21 cellular contexts compared by ENCODE assay signal in genomic region chr16:72123426-72123825, GRCh38. TPM values are rescaled to one million over a fixed set of nuclear protein-coding genes. Genes with fewer than 3 reads are reported as not detected.
DNase-seq lines count a peak whose midpoint lies in the region; ATAC-seq, FAIRE-seq and TF ChIP-seq lines count a peak whose summit lies in the region.
"Had no signal": no experiment of that assay in that cellular context is flagged by ENCODE, and none has a peak within 500 bp of the region (broad histone marks: within the 10 kb centered on the region; RNA-seq: fewer than 3 reads in every experiment).

No MANE protein-coding gene starts in this region.

- FAIRE-seq in K562 (lab: Jason Lieb, UNC) = no peak
- FAIRE-seq: A549, GM12892, GM19239, H1 had no signal

- no peak overlapping the region for H3K9ac ChIP-seq in mammary epithelial cell (ENCODE audit: insufficient read depth, low read length)
- H3K9ac ChIP-seq in K562 (ENCODE audit: insufficient read depth in 1 of 2, low read depth in 2 of 2, low read length in 2 of 2) = no peak overlapping the region
- H3K9ac ChIP-seq in neural progenitor cell = no peak overlapping the region

- H3K4me3 ChIP-seq in mammary epithelial cell (replicated peaks in 1 of 3; ENCODE audit: insufficient read depth in 1 of 3, low read depth in 2 of 3, low read length in 3 of 3) (no peak overlapping the region), K562 (no peak overlapping the region), neural progenitor cell (no peak overlapping the region), upper lobe of right lung (no peak overlapping the region), MG63 (no peak overlapping the region)
- H3K4me3 ChIP-seq: A549 had no signal

- CTCF ChIA-PET in MCF 10A (lab: Yijun Ruan, JAX) = interaction anchor here (0.7 to 8.6 kb wide), 6 partner anchors 8 to 1114 kb away, joined by 3 to 98 read pairs (median 17); no protein-coding TSS in a partner anchor
- CTCF ChIA-PET in mammary epithelial cell (lab: Charles Lee; ENCODE audit: low non-redundant PET) = no interaction called here
- CTCF ChIA-PET in K562 (lab: Yijun Ruan, JAX; ENCODE audit: low intra/inter-chr PET ratio) = interaction anchor here (0.5 kb wide), 1 partner anchor 1072 kb away, joined by 5 read pairs; no protein-coding TSS in a partner anchor

- in situ Hi-C loops in mammary epithelial cell (cut with MboI; ENCODE audit: low sequenced_read_pairs in 2 of 2) = loop anchor here (10.0 kb wide), 2 partner anchors 111 to 341 kb away; no protein-coding TSS in a partner anchor
- in situ Hi-C loops in K562 (cut with MboI) = no loop called here

- H3K4me2 ChIP-seq in mammary epithelial cell (ENCODE audit: insufficient read depth, low read depth, low read length) = no peak overlapping the region
- no peak overlapping the region for H3K4me2 ChIP-seq in K562 (ENCODE audit: insufficient read depth, low read length)
- H3K4me2 ChIP-seq in neural progenitor cell = no peak overlapping the region
- H3K4me2 ChIP-seq: A549 had no signal

- H4K20me1 ChIP-seq in mammary epithelial cell (ENCODE audit: insufficient read depth, low read length) = no peaks in the 10 kb centered on the region
- no peaks in the 10 kb centered on the region; the same call in 1 of the 2 replicates for H4K20me1 ChIP-seq in K562 (replicated peaks; ENCODE audit: control insufficient read depth, insufficient read depth, low read length)
- no peaks in the 10 kb centered on the region for H4K20me1 ChIP-seq in neural progenitor cell (ENCODE audit: low read depth)

- no peak for TF ChIP-seq EP300 in K562 (IDR thresholded peaks at IDR 0.05; ENCODE audit: low read length)

- H3K27ac ChIP-seq in mammary epithelial cell (ENCODE audit: insufficient read depth, low read depth, low read length) = no peak overlapping the region
- no peak overlapping the region for H3K27ac ChIP-seq in K562 (ENCODE audit: extremely low read depth, low read depth, low read length)
- H3K27ac ChIP-seq in neural progenitor cell = no peak overlapping the region
- no peak overlapping the region for H3K27ac ChIP-seq in upper lobe of right lung
- H3K27ac ChIP-seq: 22Rv1, A549, C4-2B had no signal

- no peaks in the 10 kb centered on the region for H3K9me3 ChIP-seq in mammary epithelial cell (replicated peaks; ENCODE audit: insufficient read depth, low read length)
- H3K9me3 ChIP-seq in K562 (replicated peaks; ENCODE audit: control insufficient read depth, insufficient read depth, low read depth, low read length) = no peaks in the 10 kb centered on the region
- no peaks in the 10 kb centered on the region for H3K9me3 ChIP-seq in neural progenitor cell (ENCODE audit: low read depth)
- no peaks in the 10 kb centered on the region for H3K9me3 ChIP-seq in upper lobe of right lung
- no peaks in the 10 kb centered on the region for H3K9me3 ChIP-seq in MG63
- H3K9me3 ChIP-seq: A549, Caco-2 had no signal

- H3K27me3 Mint-ChIP-seq in MCF 10A (ENCODE audit: insufficient read depth, unreplicated experiment) = no peaks in the 10 kb centered on the region
- peaks cover 3% of the 10 kb centered on the region for H3K27me3 Mint-ChIP-seq in neural progenitor cell (ENCODE audit: insufficient read depth, low read depth)
- H3K27me3 Mint-ChIP-seq: CD4-positive, alpha-beta T cell had no signal

- H2AFZ ChIP-seq in mammary epithelial cell (ENCODE audit: low read depth, low read length) = no peak overlapping the region
- H2AFZ ChIP-seq in K562 (ENCODE audit: low read depth, low read length) = 0 out of 2 replicates have a peak overlapping the region, but pooled peaks have one; percentile 30
- no peak overlapping the region for H2AFZ ChIP-seq in neural progenitor cell (replicated peaks)

- no peaks in the 10 kb centered on the region for H3K4me1 Mint-ChIP-seq in MCF 10A (ENCODE audit: insufficient read depth, unreplicated experiment)
- H3K4me1 Mint-ChIP-seq in neural progenitor cell = peaks cover 21% of the 10 kb centered on the region

- dilution Hi-C loops in mammary epithelial cell (cut with HindIII; ENCODE audit: low sequenced_read_pairs) = no loop called here

- DNase-seq in MCF 10A (ENCODE audit: unreplicated experiment) = no peak
- no peak for DNase-seq in mammary epithelial cell
- no peak for DNase-seq in K562 (ENCODE audit: extremely low read depth in 1 of 4, low spot score in 3 of 4)
- no peak for DNase-seq in neural progenitor cell (ENCODE audit: low spot score)
- DNase-seq in upper lobe of right lung = peak; percentile 42
- no peak for DNase-seq in MG63
- DNase-seq: AML-193; Caco-2; CD4-positive, alpha-beta T cell; DMS153; DMS79; GDM1; H9 had no signal

- 69% methylated on average over 7 of the region's 8 CpGs for WGBS in mammary epithelial cell (ENCODE audit: low coverage, missing lambda C conversion rate)
- whole genome bisulfite sequencing in K562 (ENCODE audit: insufficient coverage, low coverage, missing lambda C conversion rate) = 10% methylated on average over 8 of the region's 8 CpGs

- BruUV-seq in MCF 10A (replicated peaks; lab: Mats Ljungman, UMichigan) = no TSS peak
- no TSS peak for BruUV-seq in mammary epithelial cell (replicated peaks; lab: Mats Ljungman, UMichigan)
- no TSS peak for BruUV-seq in K562 (replicated peaks; lab: Mats Ljungman, UMichigan)

- H3K4me1 ChIP-seq in mammary epithelial cell (ENCODE audit: insufficient read depth, low read length) = no peaks in the 10 kb centered on the region
- peaks cover 0 to 8% of the 10 kb centered on the region in 2 experiments; a peak in 1 of 5 replicates for H3K4me1 ChIP-seq in K562 (replicated peaks in 1 of 2; ENCODE audit: control insufficient read depth in 2 of 2, insufficient read depth in 2 of 2, low read length in 2 of 2)
- peaks cover 8% of the 10 kb centered on the region for H3K4me1 ChIP-seq in neural progenitor cell
- no peaks in the 10 kb centered on the region for H3K4me1 ChIP-seq in upper lobe of right lung
- H3K4me1 ChIP-seq: A549 had no signal

- H3K9me3 Mint-ChIP-seq in MCF 10A (ENCODE audit: unreplicated experiment) (no peaks in the 10 kb centered on the region), neural progenitor cell (no peaks in the 10 kb centered on the region)
- H3K9me3 Mint-ChIP-seq: CD4-positive, alpha-beta T cell; H9 had no signal

- no peaks in the 10 kb centered on the region for H3K9me1 ChIP-seq in K562 (ENCODE audit: control insufficient read depth, insufficient read depth, low read length)

- H3K4me3 Mint-ChIP-seq in MCF 10A (ENCODE audit: unreplicated experiment) = no peak overlapping the region
- H3K4me3 Mint-ChIP-seq in neural progenitor cell = no peak overlapping the region
- H3K4me3 Mint-ChIP-seq: CD4-positive, alpha-beta T cell; H9 had no signal

- no peak for ATAC-seq in K562
- ATAC-seq in upper lobe of right lung = no peak
- no peak for ATAC-seq in HG03159 (IDR thresholded peaks at IDR 0.05; ENCODE audit: unreplicated experiment)
- no peak for ATAC-seq in GM18502 (IDR thresholded peaks at IDR 0.05; ENCODE audit: poor library complexity, unreplicated experiment)

- POLR2A ChIA-PET in MCF 10A (lab: Yijun Ruan, JAX) = no interaction called here
- POLR2A ChIA-PET in K562 (lab: Yijun Ruan, JAX) = interaction anchor here (0.8 kb wide), 1 partner anchor 13 kb away, joined by 3 read pairs; no protein-coding TSS in a partner anchor

- H3K27me3 ChIP-seq in mammary epithelial cell (ENCODE audit: insufficient read depth, low read length) (no peaks in the 10 kb centered on the region), K562 (ENCODE audit: control insufficient read depth in 2 of 2, insufficient read depth in 2 of 2, low read length in 2 of 2) (peaks cover 0 to 17% of the 10 kb centered on the region in 2 experiments; a peak in 4 of 5 replicates), neural progenitor cell (no peaks in the 10 kb centered on the region), upper lobe of right lung (no peaks in the 10 kb centered on the region), MG63 (no peaks in the 10 kb centered on the region)

- TF ChIP-seq CTCF in MCF 10A (IDR thresholded peaks at IDR 0.05; ENCODE audit: unreplicated experiment) (no peak), mammary epithelial cell (conservative IDR thresholded peaks at IDR 0.05 in 1 of 2, IDR thresholded peaks at IDR 0.05 in 1 of 2; ENCODE audit: extremely low read depth in 1 of 2, insufficient read depth in 1 of 2, low read depth in 1 of 2, low read length in 2 of 2) (no peak), K562 (IDR thresholded peaks at IDR 0.05 in 2 of 3, conservative IDR thresholded peaks at IDR 0.05 in 1 of 3; ENCODE audit: insufficient read depth in 2 of 3, low read depth in 1 of 3, low read length in 3 of 3) (no peak), neural progenitor cell (IDR thresholded peaks at IDR 0.05) (no peak), upper lobe of right lung (IDR thresholded peaks at IDR 0.05) (no peak)

- no peaks in the 10 kb centered on the region for H3K36me3 Mint-ChIP-seq in MCF 10A (ENCODE audit: insufficient read depth, unreplicated experiment)
- peaks cover 3% of the 10 kb centered on the region for H3K36me3 Mint-ChIP-seq in neural progenitor cell

- H3K36me3 ChIP-seq in mammary epithelial cell (ENCODE audit: insufficient read depth, low read length) = no peaks in the 10 kb centered on the region
- H3K36me3 ChIP-seq in K562 (ENCODE audit: control insufficient read depth, insufficient read depth, low read length) = no peaks in the 10 kb centered on the region
- no peaks in the 10 kb centered on the region for H3K36me3 ChIP-seq in neural progenitor cell
- no peaks in the 10 kb centered on the region for H3K36me3 ChIP-seq in upper lobe of right lung
- no peaks in the 10 kb centered on the region for H3K36me3 ChIP-seq in MG63

- no peak for TF ChIP-seq RAD21 in K562 (CRISPR knock-in tag; conservative IDR thresholded peaks at IDR 0.05 in 1 of 2, IDR thresholded peaks at IDR 0.05 in 1 of 2)

- H3K79me2 ChIP-seq in mammary epithelial cell (ENCODE audit: insufficient read depth, low read length) (no peaks in the 10 kb centered on the region), K562 (ENCODE audit: control insufficient read depth, insufficient read depth, low read length) (no peaks in the 10 kb centered on the region), neural progenitor cell (ENCODE audit: low read depth) (no peaks in the 10 kb centered on the region)

- peaks cover 2% of the 10 kb centered on the region for H3F3A ChIP-seq in neural progenitor cell (ENCODE audit: low read depth)

- H3K27ac Mint-ChIP-seq in MCF 10A (ENCODE audit: low read depth, unreplicated experiment) (peak overlapping the region; percentile 76), neural progenitor cell (peak overlapping the region; percentile 63)
- H3K27ac Mint-ChIP-seq: CD4-positive, alpha-beta T cell; H9 had no signal

- intact Hi-C loops in MCF 10A (cut with micrococcal nuclease) (loop anchor here (10.0 kb wide), 2 partner anchors 651 to 1071 kb away; no protein-coding TSS in a partner anchor), mammary epithelial cell (cut with micrococcal nuclease) (loop anchor here (10.0 kb wide), 1 partner anchor 281 kb away; no protein-coding TSS in a partner anchor), K562 (cut with micrococcal nuclease) (no loop called here), upper lobe of right lung (cut with DNase I) (no loop called here)

- no peak for TF ChIP-seq POLR2A in K562 (conservative IDR thresholded peaks at IDR 0.05)

RNA-seq across cellular contexts. Expression of gene DHX38, which starts 29.8 kb away (rescaled TPM):
- total RNA-seq in MCF 10A (2022) = 65.2 and 75.2 TPM in 2 replicates
- total RNA-seq in mammary epithelial cell = 10 to 100 TPM; 32.3 to 62.9 TPM
- polyA plus RNA-seq in mammary epithelial cell = 35.5 TPM
- polyA minus RNA-seq in mammary epithelial cell = 59.6 TPM
- total RNA-seq in K562 (2011; cell fraction: chromatin; rRNA removed; ENCODE audit: low replicate concordance) = 206 and 282 TPM in 2 replicates
- 127 and 144 TPM in 2 replicates for total RNA-seq in K562 (2011; cell fraction: nucleolus; rRNA removed)
- 116 and 134 TPM in 2 replicates for total RNA-seq in K562 (2011; cell fraction: nucleoplasm; rRNA removed)
- total RNA-seq in K562 (2014; rRNA removed) = 60.2 and 63.7 TPM in 2 replicates
- total RNA-seq in K562 (2014; rRNA removed; fragmentation: Illumina TruSeq; extraction: Trizol) = 30.1 and 32.8 TPM in 2 replicates
- 39.6 and 43.5 TPM in 2 replicates for total RNA-seq in K562 (2015; rRNA removed; fragmentation: Illumina TruSeq; extraction: Trizol)
- 54.8 and 76.8 TPM in 2 replicates for total RNA-seq in K562 (2021)
- 31.2 and 45.2 TPM in 2 replicates for polyA plus RNA-seq in K562 (2011; rRNA removed)
- polyA plus RNA-seq in K562 (2011; cell fraction: cytosol; rRNA removed) = 38.9 and 39.4 TPM in 2 replicates
- polyA plus RNA-seq in K562 (2011; cell fraction: nucleus; rRNA removed) = 221 and 229 TPM in 2 replicates
- 53.2 and 74.0 TPM in 2 replicates for polyA plus RNA-seq in K562 (2012)
- polyA plus RNA-seq in K562 (2014; fragmentation: Illumina TruSeq; extraction: Trizol) = 40.8 and 45.3 TPM in 2 replicates
- 1 to 10 TPM; 2.8 to 4.6 TPM for polyA plus RNA-seq in K562 (2014; fragmentation: Nextera tagmentation; extraction: Ambion mirVana)
- 43.3 and 60.5 TPM in 2 replicates for polyA plus RNA-seq in K562 (2014; rRNA removed)
- polyA minus RNA-seq in K562 (2011; rRNA and poly(A)+ RNA removed) = 66.8 and 81.1 TPM in 2 replicates
- 46.6 and 58.3 TPM in 2 replicates for polyA minus RNA-seq in K562 (2011; cell fraction: cytosol; rRNA and poly(A)+ RNA removed)
- 57.4 and 69.6 TPM in 2 replicates for polyA minus RNA-seq in K562 (2011; cell fraction: nucleus; rRNA and poly(A)+ RNA removed)
- total RNA-seq in neural progenitor cell (ENCODE audit: low replicate concordance) = 31.6 and 53.2 TPM in 2 replicates
- 53.5 TPM for total RNA-seq in upper lobe of right lung
- 24.3 and 31.3 TPM in 2 replicates for total RNA-seq in MG63 (2014; rRNA removed; shearing (Covaris generic); ENCODE audit: low replicate concordance)

RNA-seq across cellular contexts. Expression of gene TXNL4B, which starts 30.0 kb away (rescaled TPM):
- 17.4 and 18.6 TPM in 2 replicates for total RNA-seq in MCF 10A (2022)
- total RNA-seq in mammary epithelial cell = 10 to 100 TPM in 1 of 2 donors, 1 to 10 TPM in 1; 7.5 to 16.3 TPM
- 10.2 TPM for polyA plus RNA-seq in mammary epithelial cell
- 5.8 TPM for polyA minus RNA-seq in mammary epithelial cell
- total RNA-seq in K562 (2011; cell fraction: chromatin; rRNA removed; ENCODE audit: low replicate concordance) = 23.5 and 42.9 TPM in 2 replicates
- total RNA-seq in K562 (2011; cell fraction: nucleolus; rRNA removed) = 14.0 and 14.7 TPM in 2 replicates
- 18.0 and 21.7 TPM in 2 replicates for total RNA-seq in K562 (2011; cell fraction: nucleoplasm; rRNA removed)
- total RNA-seq in K562 (2014; rRNA removed) = 11.9 and 14.6 TPM in 2 replicates
- 22.9 and 24.0 TPM in 2 replicates for total RNA-seq in K562 (2014; rRNA removed; fragmentation: Illumina TruSeq; extraction: Trizol)
- 14.4 and 15.9 TPM in 2 replicates for total RNA-seq in K562 (2015; rRNA removed; fragmentation: Illumina TruSeq; extraction: Trizol)
- total RNA-seq in K562 (2021) = 19.9 and 21.5 TPM in 2 replicates
- 25.7 and 38.0 TPM in 2 replicates for polyA plus RNA-seq in K562 (2011; rRNA removed)
- polyA plus RNA-seq in K562 (2011; cell fraction: cytosol; rRNA removed) = 15.0 and 22.2 TPM in 2 replicates
- polyA plus RNA-seq in K562 (2011; cell fraction: nucleus; rRNA removed) = 11.2 and 12.1 TPM in 2 replicates
- 12.0 and 15.4 TPM in 2 replicates for polyA plus RNA-seq in K562 (2012)
- polyA plus RNA-seq in K562 (2014; fragmentation: Illumina TruSeq; extraction: Trizol) = 20.0 and 23.3 TPM in 2 replicates
- 10 to 100 TPM; 22.3 to 26.9 TPM for polyA plus RNA-seq in K562 (2014; fragmentation: Nextera tagmentation; extraction: Ambion mirVana)
- 19.9 and 21.9 TPM in 2 replicates for polyA plus RNA-seq in K562 (2014; rRNA removed)
- polyA minus RNA-seq in K562 (2011; rRNA and poly(A)+ RNA removed) = 20.4 and 23.6 TPM in 2 replicates
- polyA minus RNA-seq in K562 (2011; cell fraction: cytosol; rRNA and poly(A)+ RNA removed) = 8.6 and 12.0 TPM in 2 replicates
- 8.8 and 17.0 TPM in 2 replicates for polyA minus RNA-seq in K562 (2011; cell fraction: nucleus; rRNA and poly(A)+ RNA removed)
- total RNA-seq in neural progenitor cell (ENCODE audit: low replicate concordance) = 12.0 and 23.4 TPM in 2 replicates
- 11.5 TPM for total RNA-seq in upper lobe of right lung
- total RNA-seq in MG63 (2014; rRNA removed; shearing (Covaris generic); ENCODE audit: low replicate concordance) = 7.5 and 10.1 TPM in 2 replicates

RNA-seq across cellular contexts. Expression of gene PMFBP1, which starts 48.5 kb away (rescaled TPM):
- total RNA-seq in MCF 10A (2022) (1.4 TPM in 2 replicates), mammary epithelial cell (under 1 TPM; under 0.01 to 0.49 TPM), K562 (2014; rRNA removed) (0.68 and 0.78 TPM in 2 replicates), K562 (2014; rRNA removed; fragmentation: Illumina TruSeq; extraction: Trizol) (0.64 and 0.91 TPM in 2 replicates), K562 (2015; rRNA removed; fragmentation: Illumina TruSeq; extraction: Trizol) (0.34 and 0.72 TPM in 2 replicates), K562 (2021) (0.27 and 0.47 TPM in 2 replicates), neural progenitor cell (ENCODE audit: low replicate concordance) (0.96 and 12.8 TPM in 2 replicates), upper lobe of right lung (0.23 TPM)
- polyA plus RNA-seq in mammary epithelial cell (0.07 TPM), K562 (2011; rRNA removed) (0.13 and 0.20 TPM in 2 replicates), K562 (2014; fragmentation: Illumina TruSeq; extraction: Trizol) (0.21 and 0.64 TPM in 2 replicates), K562 (2014; fragmentation: Nextera tagmentation; extraction: Ambion mirVana) (under 1 TPM; 0.15 to 0.41 TPM), K562 (2014; rRNA removed) (0.18 and 0.29 TPM in 2 replicates)
- polyA minus RNA-seq in mammary epithelial cell = 4.2 TPM
- total RNA-seq in K562 (2011; cell fraction: chromatin; rRNA removed; ENCODE audit: low replicate concordance) = 0.32 and 0.67 TPM in 2 replicates
- total RNA-seq in K562 (2011; cell fraction: nucleolus; rRNA removed) = 0.26 and 0.33 TPM in 2 replicates
- total RNA-seq in K562 (2011; cell fraction: nucleoplasm; rRNA removed) = 0.15 and 0.53 TPM in 2 replicates
- polyA plus RNA-seq in K562 (2011; cell fraction: cytosol; rRNA removed) = 0.09 TPM in 1 of 2 replicates, not detected in the other
- 0.41 and 0.87 TPM in 2 replicates for polyA plus RNA-seq in K562 (2011; cell fraction: nucleus; rRNA removed)
- polyA plus RNA-seq in K562 (2012) = 0.59 and 2.5 TPM in 2 replicates
- polyA minus RNA-seq in K562 (2011; rRNA and poly(A)+ RNA removed) = 0.95 and 1.5 TPM in 2 replicates
- polyA minus RNA-seq in K562 (2011; cell fraction: cytosol; rRNA and poly(A)+ RNA removed) = not detected in 2 replicates
- 0.40 and 0.89 TPM in 2 replicates for polyA minus RNA-seq in K562 (2011; cell fraction: nucleus; rRNA and poly(A)+ RNA removed)
- total RNA-seq in MG63 (2014; rRNA removed; shearing (Covaris generic); ENCODE audit: low replicate concordance) = not detected in 2 replicates

Comparison
In these comparisons a context has a peak if more than half of its experiments do, and no peak if none do; other contexts are left out.
1. intact Hi-C loops: an anchor here in MCF 10A (10.0 kb wide) and mammary epithelial cell (10.0 kb wide); none called in K562 and upper lobe of right lung.